34 cellular contexts compared by ENCODE assay signal in the genomic region with DNA sequence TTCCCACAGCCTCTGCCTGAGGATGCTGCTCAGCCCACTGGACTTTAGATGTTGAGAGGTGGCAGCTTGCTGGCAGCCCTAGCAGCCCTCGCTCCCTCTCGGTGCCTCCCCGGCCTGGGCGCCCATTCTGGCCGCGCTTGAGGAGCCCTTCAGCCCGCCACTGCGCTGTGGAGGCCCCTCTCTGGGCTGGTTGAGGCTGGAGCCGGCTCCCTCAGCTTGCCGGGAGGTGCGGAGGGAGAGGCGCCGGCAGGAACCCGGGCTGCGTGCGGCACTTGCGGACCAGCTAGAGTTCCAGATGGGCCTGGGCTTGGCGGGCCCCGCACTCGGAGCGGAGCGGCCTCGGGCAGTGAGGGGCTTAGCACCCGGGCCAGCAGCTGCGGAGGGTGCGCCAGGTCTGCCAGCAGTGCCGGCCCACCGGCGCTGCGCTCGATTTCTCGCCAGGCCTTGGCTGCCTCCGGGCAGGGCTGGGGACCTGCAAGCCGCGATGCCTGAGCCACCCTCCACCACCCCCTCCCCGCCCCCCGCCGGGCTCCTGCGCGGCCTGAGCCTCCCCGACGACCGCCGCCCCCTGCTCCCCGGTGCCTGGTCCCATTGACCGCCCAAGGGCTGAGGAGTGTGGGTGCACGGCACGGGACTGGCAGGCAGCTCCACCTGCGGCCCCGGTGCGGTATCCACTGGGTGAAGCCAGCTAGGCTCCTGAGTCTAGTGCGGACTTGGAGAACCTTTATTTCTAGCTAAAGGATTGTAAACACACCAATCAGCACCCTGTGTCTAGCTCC.
"Had no signal": no experiment of that assay in that cellular context is flagged by ENCODE, and none has a peak within 500 bp of the region (broad histone marks: within the 10 kb centered on the region; RNA-seq: fewer than 3 reads in every experiment).

No MANE protein-coding gene starts in this region.

- H3K4me1 ChIP-seq: adrenal gland, body of pancreas, breast epithelium had no signal

- H3K27ac Mint-ChIP-seq: activated B cell treated with CpG ODN at 0.5 μM for 24 hours; activated CD4-positive, alpha-beta memory T cell treated with anti-CD3 and anti-CD28 coated beads for 36 hours; activated CD4-positive, alpha-beta T cell treated with anti-CD3 and anti-CD28 coated beads, Interleukin-2, amount 10 ng/mL, durations not matched to agents 24 days and 14 days; activated CD8-positive, alpha-beta T cell treated with anti-CD3 and anti-CD28 coated beads for 36 hours; activated naive CD4-positive, alpha-beta T cell treated with anti-CD3 and anti-CD28 coated beads for 36 hours; activated naive CD4-positive, alpha-beta T cell treated with anti-CD3 and anti-CD28 coated beads, Interleukin-2, amount 50 U/mL, for 72 hours; activated naive CD8-positive, alpha-beta T cell treated with anti-CD3 and anti-CD28 coated beads for 36 hours; activated T-cell treated with anti-CD3 and anti-CD28 coated beads, Interleukin-2, amount 50 U/mL, for 72 hours; activated T-helper 1 cell treated with anti-CD3 and anti-CD28 coated beads, Interleukin-12 subunit alpha, Interleukin-12 subunit beta, Interleukin-2, Interleukin-4 antibody, amounts not matched to agents 30 ng/mL and 10 ng/mL and 1 ng/mL, durations not matched to agents 14 hours and 24 hours and 36 hours; activated T-helper 17 cell treated with anti-CD3 and anti-CD28 coated beads, Interleukin-2, amount 50 U/mL, for 72 hours; T-helper 1 cell treated with Interleukin-12 subunit alpha and Interleukin-12 subunit beta and Interleukin-4 antibody, amounts not matched to agents 30 μg/mL and 1 μg/mL, for 36 hours; T-helper 2 cell treated with Interferon-gamma antibody and Interleukin-4, amounts not matched to agents 5 μg/mL and 100 μg/mL, for 36 hours had no signal

- ATAC-seq: activated CD8-positive, alpha-beta T cell treated with anti-CD3 and anti-CD28 coated beads for 36 hours; activated naive CD4-positive, alpha-beta T cell treated with anti-CD3 and anti-CD28 coated beads, Interleukin-2, amount 50 U/mL, for 72 hours; activated T-cell treated with anti-CD3 and anti-CD28 coated beads, Interleukin-2, amount 50 U/mL, for 4 hours; activated T-cell treated with anti-CD3 and anti-CD28 coated beads, Interleukin-2, amount 50 U/mL, for 72 hours; activated T-helper 17 cell treated with anti-CD3 and anti-CD28 coated beads, Interleukin-2, amount 50 U/mL, for 72 hours; body of pancreas had no signal

- H3K4me1 Mint-ChIP-seq: activated B cell treated with CpG ODN at 0.5 μM for 24 hours; activated CD4-positive, alpha-beta T cell treated with anti-CD3 and anti-CD28 coated beads, Interleukin-2, amount 10 ng/mL, durations not matched to agents 24 days and 14 days; activated naive CD8-positive, alpha-beta T cell treated with anti-CD3 and anti-CD28 coated beads for 36 hours; activated T-helper 17 cell treated with anti-CD3 and anti-CD28 coated beads, Interleukin-2, amount 50 U/mL, for 72 hours had no signal

- H3K9me3 Mint-ChIP-seq: activated B cell treated with CpG ODN at 0.5 μM for 24 hours; activated CD4-positive, alpha-beta memory T cell treated with anti-CD3 and anti-CD28 coated beads for 36 hours; activated CD4-positive, alpha-beta T cell treated with anti-CD3 and anti-CD28 coated beads, Interleukin-2, amount 10 ng/mL, durations not matched to agents 24 days and 14 days; activated CD8-positive, alpha-beta T cell treated with anti-CD3 and anti-CD28 coated beads for 36 hours; activated naive CD4-positive, alpha-beta T cell treated with anti-CD3 and anti-CD28 coated beads for 36 hours; activated naive CD8-positive, alpha-beta T cell treated with anti-CD3 and anti-CD28 coated beads for 36 hours; activated T-cell treated with anti-CD3 and anti-CD28 coated beads, Interleukin-2, amount 50 U/mL, for 4 hours; activated T-helper 1 cell treated with anti-CD3 and anti-CD28 coated beads, Interleukin-12 subunit alpha, Interleukin-12 subunit beta, Interleukin-2, Interleukin-4 antibody, amounts not matched to agents 30 ng/mL and 10 ng/mL and 1 ng/mL, durations not matched to agents 14 hours and 24 hours and 36 hours; activated T-helper 17 cell treated with anti-CD3 and anti-CD28 coated beads, Interleukin-2, amount 50 U/mL, for 72 hours; T-helper 1 cell treated with Interleukin-12 subunit alpha and Interleukin-12 subunit beta and Interleukin-4 antibody, amounts not matched to agents 30 μg/mL and 1 μg/mL, for 36 hours; T-helper 2 cell treated with Interferon-gamma antibody and Interleukin-4, amounts not matched to agents 5 μg/mL and 100 μg/mL, for 36 hours had no signal

- DNase-seq: activated B cell treated with CpG ODN at 0.5 μM for 24 hours; activated CD4-positive, alpha-beta memory T cell treated with anti-CD3 and anti-CD28 coated beads for 36 hours; activated CD4-positive, alpha-beta T cell treated with anti-CD3 and anti-CD28 coated beads for 4 hours; activated CD4-positive, alpha-beta T cell treated with anti-CD3 and anti-CD28 coated beads, Interleukin-2, amount 10 ng/mL, durations not matched to agents 24 days and 14 days; activated CD4-positive, alpha-beta T cell treated with anti-CD3 and anti-CD28 coated beads, Interleukin-2, amount 50 U/mL, for 1 hour; activated CD4-positive, alpha-beta T cell treated with anti-CD3 and anti-CD28 coated beads, Interleukin-2, amount 50 U/mL, for 4 hours; activated CD4-positive, CD25-positive, alpha-beta regulatory T cell treated with anti-CD3 and anti-CD28 coated beads, Interleukin-2, amount 50 U/mL, for 72 hours; activated CD8-positive, alpha-beta memory T cell treated with anti-CD3 and anti-CD28 coated beads, Interleukin-2, amount 50 U/mL, for 4 hours; activated CD8-positive, alpha-beta T cell treated with anti-CD3 and anti-CD28 coated beads for 36 hours; activated effector memory CD4-positive, alpha-beta T cell treated with anti-CD3 and anti-CD28 coated beads, Interleukin-2, amount 50 U/mL, for 16 hours; activated naive CD4-positive, alpha-beta T cell; activated naive CD4-positive, alpha-beta T cell treated with anti-CD3 and anti-CD28 coated beads for 36 hours; activated naive CD4-positive, alpha-beta T cell treated with anti-CD3 and anti-CD28 coated beads, Interleukin-2, amount 50 U/mL, for 16 hours; activated naive CD8-positive, alpha-beta T cell treated with anti-CD3 and anti-CD28 coated beads for 36 hours; activated T-cell treated with anti-CD3 and anti-CD28 coated beads for 4 hours; activated T-cell treated with anti-CD3 and anti-CD28 coated beads, Interleukin-2, amount 50 U/mL, for 1 hour; activated T-cell treated with anti-CD3 and anti-CD28 coated beads, Interleukin-2, amount 50 U/mL, for 4 hours; activated T-cell treated with anti-CD3 and anti-CD28 coated beads, Interleukin-2, amount 50 U/mL, for 72 hours; adrenal gland; amniotic stem cell; aorta; body of pancreas; brain microvascular endothelial cell; central memory CD4-positive, alpha-beta T cell; T-helper 1 cell; T-helper 2 cell; T-helper 9 cell had no signal

- H3K9me3 ChIP-seq: adrenal gland, body of pancreas, breast epithelium had no signal

- H3K27me3 ChIP-seq: adrenal gland, body of pancreas, brain microvascular endothelial cell, breast epithelium had no signal

- H3K4me3 Mint-ChIP-seq: activated B cell treated with CpG ODN at 0.5 μM for 24 hours; activated CD4-positive, alpha-beta memory T cell treated with anti-CD3 and anti-CD28 coated beads for 36 hours; activated CD4-positive, alpha-beta T cell treated with anti-CD3 and anti-CD28 coated beads, Interleukin-2, amount 10 ng/mL, durations not matched to agents 24 days and 14 days; activated CD8-positive, alpha-beta T cell treated with anti-CD3 and anti-CD28 coated beads for 36 hours; activated naive CD4-positive, alpha-beta T cell treated with anti-CD3 and anti-CD28 coated beads for 36 hours; activated naive CD8-positive, alpha-beta T cell treated with anti-CD3 and anti-CD28 coated beads for 36 hours; activated T-cell treated with anti-CD3 and anti-CD28 coated beads, Interleukin-2, amount 50 U/mL, for 4 hours; activated T-cell treated with anti-CD3 and anti-CD28 coated beads, Interleukin-2, amount 50 U/mL, for 72 hours; activated T-helper 1 cell treated with anti-CD3 and anti-CD28 coated beads, Interleukin-12 subunit alpha, Interleukin-12 subunit beta, Interleukin-2, Interleukin-4 antibody, amounts not matched to agents 30 ng/mL and 10 ng/mL and 1 ng/mL, durations not matched to agents 14 hours and 24 hours and 36 hours; activated T-helper 17 cell treated with anti-CD3 and anti-CD28 coated beads, Interleukin-2, amount 50 U/mL, for 72 hours; T-helper 1 cell treated with Interleukin-12 subunit alpha and Interleukin-12 subunit beta and Interleukin-4 antibody, amounts not matched to agents 30 μg/mL and 1 μg/mL, for 36 hours; T-helper 2 cell treated with Interferon-gamma antibody and Interleukin-4, amounts not matched to agents 5 μg/mL and 100 μg/mL, for 36 hours had no signal

- H3K4me3 ChIP-seq: adrenal gland, body of pancreas, breast epithelium had no signal

- H3K27me3 Mint-ChIP-seq: activated B cell treated with CpG ODN at 0.5 μM for 24 hours; activated CD4-positive, alpha-beta memory T cell treated with anti-CD3 and anti-CD28 coated beads for 36 hours; activated CD4-positive, alpha-beta T cell treated with anti-CD3 and anti-CD28 coated beads, Interleukin-2, amount 10 ng/mL, durations not matched to agents 24 days and 14 days had no signal

- H3K27ac ChIP-seq: adrenal gland, body of pancreas, brain microvascular endothelial cell, breast epithelium, VCaP had no signal

- H3K36me3 Mint-ChIP-seq: activated CD4-positive, alpha-beta memory T cell treated with anti-CD3 and anti-CD28 coated beads for 36 hours; activated naive CD4-positive, alpha-beta T cell treated with anti-CD3 and anti-CD28 coated beads, Interleukin-2, amount 50 U/mL, for 72 hours; activated naive CD8-positive, alpha-beta T cell treated with anti-CD3 and anti-CD28 coated beads for 36 hours had no signal

- H3K36me3 ChIP-seq: adrenal gland, brain microvascular endothelial cell, breast epithelium had no signal
